In the genomic region with DNA sequence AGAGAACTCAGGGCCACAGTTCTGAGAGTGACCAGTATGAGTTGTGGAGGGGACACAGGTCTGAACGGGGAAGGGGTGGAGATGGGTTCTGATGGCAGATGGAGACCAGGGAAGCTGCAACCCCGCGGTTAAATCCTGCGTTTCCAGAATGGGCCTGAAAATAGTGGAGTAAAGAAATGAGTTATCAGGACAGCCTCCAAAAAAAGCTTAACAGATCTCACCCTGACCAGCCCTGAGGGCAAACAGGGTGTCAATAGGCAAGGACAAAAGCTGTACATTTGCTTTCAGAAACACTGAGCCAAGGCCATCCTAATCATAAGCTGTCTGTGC, we compare ENCODE assay signal across 9 cellular contexts. TPM values are rescaled to one million over a fixed set of nuclear protein-coding genes. Genes with fewer than 3 reads are reported as not detected.
DNase-seq lines count a peak whose midpoint lies in the region; ATAC-seq and TF ChIP-seq lines count a peak whose summit lies in the region.
"Had no signal": no experiment of that assay in that cellular context is flagged by ENCODE, and none has a peak within 500 bp of the region (broad histone marks: within the 10 kb centered on the region; RNA-seq: fewer than 3 reads in every experiment).

No MANE protein-coding gene starts in this region.

- H3K27ac Mint-ChIP-seq in activated naive CD4-positive, alpha-beta T cell treated with anti-CD3 and anti-CD28 coated beads, Interleukin-2, amount 50 U/mL, for 24 hours, result no peak overlapping the region

- H3K27ac ChIP-seq in ascending aorta, result peak overlapping the region; percentile 73 to 81
- peak overlapping the region; percentile 58 for H3K27ac ChIP-seq in lower lobe of right lung
- peak overlapping the region in 2 of 4 donors; percentile 54 to 65 for H3K27ac ChIP-seq in upper lobe of left lung

- H3K4me1 ChIP-seq in ascending aorta, result peaks cover 0 to 7% of the 10 kb centered on the region in 2 donors
- peaks cover 16% of the 10 kb centered on the region for H3K4me1 ChIP-seq in lower lobe of right lung
- peaks cover 8 to 20% (median 14%) of the 10 kb centered on the region in 4 donors for H3K4me1 ChIP-seq in upper lobe of left lung

- no peak for TF ChIP-seq CTCF in ascending aorta (IDR thresholded peaks at IDR 0.05)
- no peak for TF ChIP-seq CTCF in lower lobe of right lung (IDR thresholded peaks at IDR 0.05)
- TF ChIP-seq CTCF in upper lobe of left lung (IDR thresholded peaks at IDR 0.05), result no peak

- H3K27me3 Mint-ChIP-seq in activated naive CD4-positive, alpha-beta T cell treated with anti-CD3 and anti-CD28 coated beads, Interleukin-2, amount 50 U/mL, for 24 hours, result peaks cover 28% of the 10 kb centered on the region

- H3K27me3 ChIP-seq in ascending aorta (no peaks in the 10 kb centered on the region), lower lobe of right lung (ENCODE audit: low read depth) (peaks cover 47% of the 10 kb centered on the region), upper lobe of left lung (peaks cover 0 to 17% (median 8%) of the 10 kb centered on the region in 4 donors)

- 5 to 7% methylated on average over 4 of the region's 4 CpGs for WGBS in upper lobe of left lung, 2 donors

- peak in 1 of 2 donors; percentile 37 for ATAC-seq in lower lobe of right lung
- peak in 1 of 2 donors; percentile 22 for ATAC-seq in upper lobe of left lung (ENCODE audit: low FRiP score in 2 of 2)

- H3K36me3 Mint-ChIP-seq in activated naive CD4-positive, alpha-beta T cell treated with anti-CD3 and anti-CD28 coated beads, Interleukin-2, amount 50 U/mL, for 24 hours, result peaks cover 1% of the 10 kb centered on the region

- peaks cover 4% of the 10 kb centered on the region for H3K4me1 Mint-ChIP-seq in activated naive CD4-positive, alpha-beta T cell treated with anti-CD3 and anti-CD28 coated beads, Interleukin-2, amount 50 U/mL, for 24 hours

- TF ChIP-seq EP300 in upper lobe of left lung (IDR thresholded peaks at IDR 0.05), result no peak

- H3K9me3 ChIP-seq in ascending aorta (no peaks in the 10 kb centered on the region), lower lobe of right lung (no peaks in the 10 kb centered on the region), upper lobe of left lung (no peaks in the 10 kb centered on the region)

- peak overlapping the region; percentile 79 for H3K4me3 Mint-ChIP-seq in activated naive CD4-positive, alpha-beta T cell treated with anti-CD3 and anti-CD28 coated beads, Interleukin-2, amount 50 U/mL, for 24 hours

- no peak for TF ChIP-seq POLR2A in upper lobe of left lung (IDR thresholded peaks at IDR 0.05)

- DNase-seq in activated naive CD4-positive, alpha-beta T cell treated with Interleukin-2 at 50 U/mL for 16 hours, result no peak
- DNase-seq in ascending aorta (ENCODE audit: low spot score in 2 of 2) (no peak), lower lobe of right lung (no peak), upper lobe of left lung (no peak), NCI-H2029 treated with DMSO at 0.1 percent for 48 hours (lab: John Stamatoyannopoulos, UW) (no peak), cortex of kidney (lab: John Stamatoyannopoulos, UW) (no peak)
- DNase-seq in activated CD8-positive, alpha-beta memory T cell treated with anti-CD3 and anti-CD28 coated beads for 24 hours, result no peak

- H3K9me3 Mint-ChIP-seq in activated naive CD4-positive, alpha-beta T cell treated with anti-CD3 and anti-CD28 coated beads, Interleukin-2, amount 50 U/mL, for 24 hours, result peaks cover 4% of the 10 kb centered on the region

- H3K36me3 ChIP-seq in ascending aorta (no peaks in the 10 kb centered on the region), lower lobe of right lung (no peaks in the 10 kb centered on the region), upper lobe of left lung (no peaks in the 10 kb centered on the region)

- intact Hi-C loops in ascending aorta (cut with DNase I) (loop anchor here (2.0 to 5.0 kb wide), 2 partner anchors 26 to 239 kb away; no protein-coding TSS in a partner anchor), lower lobe of right lung (cut with DNase I) (no loop called here)

- peak overlapping the region; percentile 54 to 93 for H3K4me3 ChIP-seq in ascending aorta
- H3K4me3 ChIP-seq in lower lobe of right lung, result peak overlapping the region; percentile 60
- H3K4me3 ChIP-seq in upper lobe of left lung, result peak overlapping the region in 3 of 4 donors; percentile 48 to 65 (median 61)

RNA-seq across cellular contexts. Expression of gene RTN1, which starts 0.6 kb away (rescaled TPM):
- 52.3 TPM for total RNA-seq in ascending aorta
- total RNA-seq in lower lobe of right lung, result 18.2 TPM
- total RNA-seq in upper lobe of left lung, result 10 to 100 TPM in 3 of 6 donors, 1 to 10 TPM in 3; 6.3 to 15.6 (median 10.7) TPM

RNA-seq across cellular contexts. Expression of gene LRRC9, which starts 48.8 kb away (rescaled TPM):
- not detected for total RNA-seq in ascending aorta
- not detected for total RNA-seq in lower lobe of right lung
- under 1 TPM in 1 of 6 donors, not detected in 5; 0.30 TPM for total RNA-seq in upper lobe of left lung
- total RNA-seq: Daoy had no signal
